Comparison of ENCODE assay signal across 8 cellular contexts in the genomic region with DNA sequence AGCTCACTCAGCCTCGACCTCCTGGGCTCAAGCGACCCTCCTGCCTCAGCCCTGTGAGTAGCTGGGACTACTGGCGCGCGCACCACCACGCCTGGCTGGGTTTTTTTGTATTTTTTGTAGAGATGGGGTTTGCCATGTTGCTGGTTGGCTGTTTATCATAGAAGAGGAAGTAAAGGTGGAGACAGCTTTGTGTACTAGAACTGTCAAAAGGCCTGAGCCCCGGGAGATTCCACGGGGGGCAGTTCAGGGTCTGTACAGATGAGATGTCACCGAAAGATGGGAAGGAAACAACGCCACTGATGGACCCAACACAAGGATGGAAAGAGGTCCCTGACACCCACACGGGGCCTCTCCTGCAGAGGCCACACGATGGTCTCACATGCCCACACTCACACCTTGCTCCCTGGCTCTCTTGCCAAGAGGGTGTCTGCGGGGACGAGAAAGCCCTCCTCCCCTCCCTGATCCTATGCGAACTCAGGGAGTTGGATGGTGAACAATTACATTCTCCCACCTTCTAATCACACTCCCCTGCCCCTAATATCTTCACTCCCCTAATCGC.
A peak's percentile ranks its signal among the peaks of the same experiment; 100 is the strongest.
DNase-seq lines count a peak whose midpoint lies in the region; ATAC-seq lines count a peak whose summit lies in the region.

No MANE protein-coding gene starts in this region.

- H3K9me3 Mint-ChIP-seq in activated CD8-positive, alpha-beta memory T cell treated with anti-CD3 and anti-CD28 coated beads, Interleukin-2, amount 10 ng/mL, durations not matched to agents 7 days and 5 days (ENCODE audit: low read depth) = no peaks in the 10 kb centered on the region
- H3K9me3 Mint-ChIP-seq in T-cell = no peaks in the 10 kb centered on the region
- H3K9me3 Mint-ChIP-seq in stimulated activated naive B cell treated with anti-CD40 and anti-IgM and Interleukin-4, amounts not matched to agents 10 μg/mL and 1 μg/mL and 100 μg/mL, for 72 hours = no peaks in the 10 kb centered on the region

- H3K4me1 Mint-ChIP-seq in activated CD8-positive, alpha-beta memory T cell treated with anti-CD3 and anti-CD28 coated beads, Interleukin-2, amount 10 ng/mL, durations not matched to agents 7 days and 5 days = peaks cover 5% of the 10 kb centered on the region
- peaks cover 12 to 13% (median 12%) of the 10 kb centered on the region in 3 donors for H3K4me1 Mint-ChIP-seq in T-cell
- peaks cover 16 to 26% of the 10 kb centered on the region in 2 donors for H3K4me1 Mint-ChIP-seq in stimulated activated naive B cell treated with anti-CD40 and anti-IgM and Interleukin-4, amounts not matched to agents 10 μg/mL and 1 μg/mL and 100 μg/mL, for 72 hours

- no peak for DNase-seq in activated CD8-positive, alpha-beta memory T cell treated with anti-CD3 and anti-CD28 coated beads, Interleukin-2, amount 10 ng/mL, durations not matched to agents 7 days and 5 days
- no peak for DNase-seq in activated CD8-positive, alpha-beta memory T cell treated with anti-CD3 and anti-CD28 coated beads, Interleukin-2, amount 50 U/mL, for 4 hours
- DNase-seq in T-cell = peak in 4 of 34 experiments; percentile 13 to 36 (median 15)
- DNase-seq in stimulated activated naive B cell treated with anti-CD40 and anti-IgM and Interleukin-4, amounts not matched to agents 10 μg/mL and 1 μg/mL and 100 μg/mL, for 72 hours = peak; percentile 40
- DNase-seq in sciatic nerve (ENCODE audit: low spot score) = no peak
- DNase-seq in DMS79 (lab: John Stamatoyannopoulos, UW) = no peak

- H3K27me3 Mint-ChIP-seq in activated CD8-positive, alpha-beta memory T cell treated with anti-CD3 and anti-CD28 coated beads, Interleukin-2, amount 10 ng/mL, durations not matched to agents 7 days and 5 days = no peaks in the 10 kb centered on the region
- H3K27me3 Mint-ChIP-seq in T-cell = no peaks in the 10 kb centered on the region
- H3K27me3 Mint-ChIP-seq in stimulated activated naive B cell treated with anti-CD40 and anti-IgM and Interleukin-4, amounts not matched to agents 10 μg/mL and 1 μg/mL and 100 μg/mL, for 72 hours = no peaks in the 10 kb centered on the region

- peak overlapping the region; percentile 49 for H3K27ac Mint-ChIP-seq in activated CD8-positive, alpha-beta memory T cell treated with anti-CD3 and anti-CD28 coated beads, Interleukin-2, amount 10 ng/mL, durations not matched to agents 7 days and 5 days
- peak overlapping the region; percentile 86 for H3K27ac Mint-ChIP-seq in T-cell
- peak overlapping the region; percentile 82 for H3K27ac Mint-ChIP-seq in stimulated activated naive B cell treated with anti-CD40 and anti-IgM and Interleukin-4, amounts not matched to agents 10 μg/mL and 1 μg/mL and 100 μg/mL, for 72 hours

- intact Hi-C loops in sciatic nerve (cut with DNase I) = no loop called here

- POLR2A ChIA-PET in T-cell (lab: Charles Lee) = no interaction called here

- no peak overlapping the region for H3K4me3 Mint-ChIP-seq in activated CD8-positive, alpha-beta memory T cell treated with anti-CD3 and anti-CD28 coated beads, Interleukin-2, amount 10 ng/mL, durations not matched to agents 7 days and 5 days
- peak overlapping the region in 1 of 3 donors; percentile 3 for H3K4me3 Mint-ChIP-seq in T-cell
- peak overlapping the region; percentile 17 to 50 for H3K4me3 Mint-ChIP-seq in stimulated activated naive B cell treated with anti-CD40 and anti-IgM and Interleukin-4, amounts not matched to agents 10 μg/mL and 1 μg/mL and 100 μg/mL, for 72 hours

- CTCF ChIA-PET in activated CD8-positive, alpha-beta memory T cell treated with anti-CD3 and anti-CD28 coated beads, Interleukin-2, amount 10 ng/mL, durations not matched to agents 7 days and 5 days (lab: Charles Lee) = interaction anchor here (0.7 kb wide), 1 partner anchor 14 kb away, joined by 3 read pairs; no protein-coding TSS in a partner anchor
- CTCF ChIA-PET in T-cell (lab: Charles Lee) = no interaction called here

- peaks cover 8% of the 10 kb centered on the region for H3K36me3 Mint-ChIP-seq in activated CD8-positive, alpha-beta memory T cell treated with anti-CD3 and anti-CD28 coated beads, Interleukin-2, amount 10 ng/mL, durations not matched to agents 7 days and 5 days
- peaks cover 19% of the 10 kb centered on the region for H3K36me3 Mint-ChIP-seq in T-cell
- H3K36me3 Mint-ChIP-seq in stimulated activated naive B cell treated with anti-CD40 and anti-IgM and Interleukin-4, amounts not matched to agents 10 μg/mL and 1 μg/mL and 100 μg/mL, for 72 hours = peaks cover 40 to 56% of the 10 kb centered on the region in 2 donors

- ATAC-seq in activated CD8-positive, alpha-beta memory T cell treated with anti-CD3 and anti-CD28 coated beads, Interleukin-2, amount 10 ng/mL, durations not matched to agents 7 days and 5 days = peak; percentile 25
- ATAC-seq in HG02610 (IDR thresholded peaks at IDR 0.05; ENCODE audit: unreplicated experiment) (peak; percentile 53), T-cell (replicated peaks in 1 of 4) (peak in 3 of 4 experiments; percentile 51 to 69 (median 52)), sciatic nerve (no peak), GM18517 (IDR thresholded peaks at IDR 0.05; ENCODE audit: unreplicated experiment) (no peak)
- ATAC-seq in stimulated activated naive B cell treated with anti-CD40 and anti-IgM and Interleukin-4, amounts not matched to agents 10 μg/mL and 1 μg/mL and 100 μg/mL, for 72 hours (replicated peaks) = peak; percentile 91 to 93

Comparison
In these comparisons a context has a peak if more than half of its experiments do, and no peak if none do; other contexts are left out.
1. ATAC-seq: peak in activated CD8-positive, alpha-beta memory T cell treated with anti-CD3 and anti-CD28 coated beads, Interleukin-2, amount 10 ng/mL, durations not matched to agents 7 days and 5 days (single experiment), HG02610 (single experiment), T-cell (3 of 4) and stimulated activated naive B cell treated with anti-CD40 and anti-IgM and Interleukin-4, amounts not matched to agents 10 μg/mL and 1 μg/mL and 100 μg/mL, for 72 hours (2 of 2); none in sciatic nerve (single experiment) and GM18517 (single experiment).
2. Peak in every context shown above with its lines, with median percentiles within 50 percentile points of each other: H3K27ac Mint-ChIP-seq.